In the genomic region with DNA sequence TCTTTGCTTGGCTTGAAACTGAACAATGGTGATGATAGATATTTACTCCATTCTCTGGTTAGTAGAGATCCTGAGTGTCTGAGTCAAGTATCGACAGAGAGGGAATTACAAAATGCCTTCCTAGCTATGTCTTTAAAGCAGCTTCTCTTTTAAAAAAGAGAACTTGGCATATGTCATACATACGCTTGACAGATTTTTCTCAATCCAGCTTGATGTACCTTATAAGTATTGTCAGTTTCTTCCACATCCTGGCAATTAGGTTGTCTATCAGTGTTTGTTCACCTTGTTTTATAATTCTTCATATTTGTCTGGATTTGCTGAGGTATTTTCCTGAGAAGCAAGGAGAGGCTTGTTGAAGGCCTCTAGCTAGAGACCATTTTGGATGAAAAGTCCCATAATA, we compare ENCODE assay signal across 1 cellular context.
TF ChIP-seq lines count a peak whose summit lies in the region.

No MANE protein-coding gene starts in this region.

TF ChIP-seq in endothelial cell of umbilical vein, 7 proteins besides CTCF, POLR2A, EP300 and RAD21 (continued from another document):
- TF ChIP-seq GATA2 (IDR thresholded peaks at IDR 0.05; ENCODE audit: insufficient read depth, insufficient read length, low read depth, low read length) (no peak), EZH2 (IDR thresholded peaks at IDR 0.05; ENCODE audit: borderline replicate concordance, low read depth, low read length, severe bottlenecking) (no peak)
